8 cellular contexts compared by ENCODE assay signal in the genomic region with DNA sequence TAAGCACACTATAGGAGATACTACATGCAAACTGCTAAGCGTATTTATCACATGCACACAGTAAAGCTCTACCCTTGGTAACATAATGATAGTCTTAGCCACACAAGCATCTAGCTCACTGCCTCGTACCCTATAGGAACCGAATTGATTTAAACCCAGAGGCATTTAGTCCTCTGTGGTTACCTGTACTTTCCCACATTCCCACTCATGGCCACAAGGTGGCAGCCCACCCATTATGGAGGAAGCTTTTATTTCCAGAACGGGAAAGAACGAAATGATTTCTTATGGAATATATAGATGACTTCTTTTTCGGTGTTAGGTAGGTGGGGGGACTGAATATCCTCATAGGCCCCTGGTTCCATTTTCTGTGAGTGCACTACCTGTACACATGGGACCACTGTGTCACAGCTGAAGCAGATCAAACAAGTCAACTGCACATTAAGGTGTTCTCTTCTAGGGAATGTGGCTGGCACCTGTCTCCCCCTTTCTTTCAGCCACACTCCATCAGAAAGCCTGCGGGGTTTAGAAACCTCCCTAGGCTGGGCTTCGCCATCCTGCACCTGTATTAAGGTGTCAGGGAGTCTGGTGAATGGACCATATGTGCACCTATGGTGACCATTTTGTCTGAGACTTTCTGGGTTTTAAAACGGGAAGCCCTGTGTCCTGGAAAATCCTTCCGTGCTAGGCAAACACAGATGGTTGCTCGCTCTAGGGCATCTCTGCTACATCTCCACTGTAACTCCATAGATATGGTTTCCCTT.
DNase-seq lines count a peak whose midpoint lies in the region; ATAC-seq, FAIRE-seq and TF ChIP-seq lines count a peak whose summit lies in the region.

No MANE protein-coding gene starts in this region.

- DNase-seq in NCI-H2081 (lab: John Stamatoyannopoulos, UW) = peak; percentile 36 to 44
- DNase-seq in NCI-H2081 treated with DMSO at 0.1 percent for 48 hours (lab: John Stamatoyannopoulos, UW) = no peak
- peak; percentile 25 for DNase-seq in NCI-H2227 treated with DMSO at 0.1 percent for 48 hours (lab: John Stamatoyannopoulos, UW)
- DNase-seq in activated CD4-positive, alpha-beta T cell treated with anti-CD3 and anti-CD28 coated beads, Interleukin-2, amount 50 U/mL, for 4 hours = peak; percentile 23 to 29
- DNase-seq in mesothelial cell of epicardium (ENCODE audit: low spot score in 2 of 2, unreplicated experiment in 2 of 2) = peak; percentile 58 to 86
- peak; percentile 15 to 26 for DNase-seq in stimulated activated CD8-positive, alpha-beta memory T cell treated with anti-CD3 and anti-CD28 coated beads, Interleukin-7, amount 100 ng/mL, for 48 hours (ENCODE audit: extremely low read depth in 1 of 2, low read depth in 1 of 2)

- ATAC-seq in HG02885 (IDR thresholded peaks at IDR 0.05; ENCODE audit: poor library complexity, unreplicated experiment) = peak; percentile 83

- H3K36me3 Mint-ChIP-seq in mesothelial cell of epicardium = no peaks in the 10 kb centered on the region

- peaks cover 42% of the 10 kb centered on the region for H3K27me3 Mint-ChIP-seq in mesothelial cell of epicardium (ENCODE audit: low read depth)

- H3K9me3 Mint-ChIP-seq in mesothelial cell of epicardium = no peaks in the 10 kb centered on the region

- TF ChIP-seq CTCF in mesothelial cell of epicardium (IDR thresholded peaks at IDR 0.05; ENCODE audit: unreplicated experiment) = peak; percentile 97

- H3K4me1 Mint-ChIP-seq in mesothelial cell of epicardium = peaks cover 22% of the 10 kb centered on the region

- H3K27ac Mint-ChIP-seq in mesothelial cell of epicardium = no peak overlapping the region

- FAIRE-seq in endometrium (lab: Jason Lieb, UNC) = peak; percentile 70

- no peak overlapping the region for H3K4me3 Mint-ChIP-seq in mesothelial cell of epicardium
